2 cellular contexts compared by ENCODE assay signal in the genomic region with DNA sequence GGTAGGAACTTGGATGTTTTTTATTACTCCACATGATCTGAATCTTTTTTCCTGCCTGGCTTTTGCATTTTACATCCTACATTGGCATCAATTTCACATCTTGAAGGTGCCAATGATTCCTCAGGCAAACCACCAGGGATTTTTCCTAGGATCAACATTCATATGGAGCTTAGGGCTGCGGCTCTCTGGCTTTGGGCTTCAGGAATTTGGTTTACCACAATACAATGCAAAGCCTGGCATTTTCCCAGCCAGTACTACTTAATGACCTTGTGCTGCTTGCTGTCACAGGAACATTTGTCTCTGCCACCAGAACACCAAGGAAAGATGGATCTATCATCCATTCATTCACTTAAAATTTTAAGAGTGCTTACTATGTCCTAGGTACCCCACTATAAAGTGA.
TF ChIP-seq lines count a peak whose summit lies in the region.

No MANE protein-coding gene starts in this region.

TF ChIP-seq in HepG2, 621 proteins besides CTCF, POLR2A, EP300 and RAD21 (continued from another document):
- TF ChIP-seq, protein P1, sequence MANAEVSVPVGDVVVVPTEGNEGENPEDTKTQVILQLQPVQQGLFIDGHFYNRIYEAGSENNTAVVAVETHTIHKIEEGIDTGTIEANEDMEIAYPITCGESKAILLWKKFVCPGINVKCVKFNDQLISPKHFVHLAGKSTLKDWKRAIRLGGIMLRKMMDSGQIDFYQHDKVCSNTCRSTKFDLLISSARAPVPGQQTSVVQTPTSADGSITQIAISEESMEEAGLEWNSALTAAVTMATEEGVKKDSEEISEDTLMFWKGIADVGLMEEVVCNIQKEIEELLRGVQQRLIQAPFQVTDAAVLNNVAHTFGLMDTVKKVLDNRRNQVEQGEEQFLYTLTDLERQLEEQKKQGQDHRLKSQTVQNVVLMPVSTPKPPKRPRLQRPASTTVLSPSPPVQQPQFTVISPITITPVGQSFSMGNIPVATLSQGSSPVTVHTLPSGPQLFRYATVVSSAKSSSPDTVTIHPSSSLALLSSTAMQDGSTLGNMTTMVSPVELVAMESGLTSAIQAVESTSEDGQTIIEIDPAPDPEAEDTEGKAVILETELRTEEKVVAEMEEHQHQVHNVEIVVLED (CRISPR knock-in tag; IDR thresholded peaks at IDR 0.05; ENCODE audit: borderline replicate concordance), result no peak
- TF ChIP-seq RBAK (CRISPR knock-in tag; IDR thresholded peaks at IDR 0.05), result no peak
- no peak for TF ChIP-seq FOXA1 (IDR thresholded peaks at IDR 0.05)
- TF ChIP-seq FOXA1 (CRISPR knock-in tag; IDR thresholded peaks at IDR 0.05), result no peak
- no peak for TF ChIP-seq ZNF546 (CRISPR knock-in tag; conservative IDR thresholded peaks at IDR 0.05)
- no peak for TF ChIP-seq ZNF703 (CRISPR knock-in tag; IDR thresholded peaks at IDR 0.05; ENCODE audit: borderline replicate concordance)
- TF ChIP-seq, protein P2, sequence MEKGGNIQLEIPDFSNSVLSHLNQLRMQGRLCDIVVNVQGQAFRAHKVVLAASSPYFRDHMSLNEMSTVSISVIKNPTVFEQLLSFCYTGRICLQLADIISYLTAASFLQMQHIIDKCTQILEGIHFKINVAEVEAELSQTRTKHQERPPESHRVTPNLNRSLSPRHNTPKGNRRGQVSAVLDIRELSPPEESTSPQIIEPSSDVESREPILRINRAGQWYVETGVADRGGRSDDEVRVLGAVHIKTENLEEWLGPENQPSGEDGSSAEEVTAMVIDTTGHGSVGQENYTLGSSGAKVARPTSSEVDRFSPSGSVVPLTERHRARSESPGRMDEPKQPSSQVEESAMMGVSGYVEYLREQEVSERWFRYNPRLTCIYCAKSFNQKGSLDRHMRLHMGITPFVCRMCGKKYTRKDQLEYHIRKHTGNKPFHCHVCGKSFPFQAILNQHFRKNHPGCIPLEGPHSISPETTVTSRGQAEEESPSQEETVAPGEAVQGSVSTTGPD (CRISPR knock-in tag; IDR thresholded peaks at IDR 0.05), result no peak
- no peak for TF ChIP-seq SIN3A (IDR thresholded peaks at IDR 0.05; ENCODE audit: borderline replicate concordance, low read depth, low read length)
- TF ChIP-seq, protein P3, sequence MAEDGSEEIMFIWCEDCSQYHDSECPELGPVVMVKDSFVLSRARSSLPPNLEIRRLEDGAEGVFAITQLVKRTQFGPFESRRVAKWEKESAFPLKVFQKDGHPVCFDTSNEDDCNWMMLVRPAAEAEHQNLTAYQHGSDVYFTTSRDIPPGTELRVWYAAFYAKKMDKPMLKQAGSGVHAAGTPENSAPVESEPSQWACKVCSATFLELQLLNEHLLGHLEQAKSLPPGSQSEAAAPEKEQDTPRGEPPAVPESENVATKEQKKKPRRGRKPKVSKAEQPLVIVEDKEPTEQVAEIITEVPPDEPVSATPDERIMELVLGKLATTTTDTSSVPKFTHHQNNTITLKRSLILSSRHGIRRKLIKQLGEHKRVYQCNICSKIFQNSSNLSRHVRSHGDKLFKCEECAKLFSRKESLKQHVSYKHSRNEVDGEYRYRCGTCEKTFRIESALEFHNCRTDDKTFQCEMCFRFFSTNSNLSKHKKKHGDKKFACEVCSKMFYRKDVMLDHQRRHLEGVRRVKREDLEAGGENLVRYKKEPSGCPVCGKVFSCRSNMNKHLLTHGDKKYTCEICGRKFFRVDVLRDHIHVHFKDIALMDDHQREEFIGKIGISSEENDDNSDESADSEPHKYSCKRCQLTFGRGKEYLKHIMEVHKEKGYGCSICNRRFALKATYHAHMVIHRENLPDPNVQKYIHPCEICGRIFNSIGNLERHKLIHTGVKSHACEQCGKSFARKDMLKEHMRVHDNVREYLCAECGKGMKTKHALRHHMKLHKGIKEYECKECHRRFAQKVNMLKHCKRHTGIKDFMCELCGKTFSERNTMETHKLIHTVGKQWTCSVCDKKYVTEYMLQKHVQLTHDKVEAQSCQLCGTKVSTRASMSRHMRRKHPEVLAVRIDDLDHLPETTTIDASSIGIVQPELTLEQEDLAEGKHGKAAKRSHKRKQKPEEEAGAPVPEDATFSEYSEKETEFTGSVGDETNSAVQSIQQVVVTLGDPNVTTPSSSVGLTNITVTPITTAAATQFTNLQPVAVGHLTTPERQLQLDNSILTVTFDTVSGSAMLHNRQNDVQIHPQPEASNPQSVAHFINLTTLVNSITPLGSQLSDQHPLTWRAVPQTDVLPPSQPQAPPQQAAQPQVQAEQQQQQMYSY (CRISPR knock-in tag; IDR thresholded peaks at IDR 0.05), result no peak
- no peak for TF ChIP-seq ZNF672 (CRISPR knock-in tag; IDR thresholded peaks at IDR 0.05)

TF ChIP-seq in SK-N-SH treated with all-trans-retinoic acid at 6 μM for 48 hours, 23 proteins besides CTCF, POLR2A, EP300 and RAD21 (continued from another document):
- TF ChIP-seq, protein P4, sequence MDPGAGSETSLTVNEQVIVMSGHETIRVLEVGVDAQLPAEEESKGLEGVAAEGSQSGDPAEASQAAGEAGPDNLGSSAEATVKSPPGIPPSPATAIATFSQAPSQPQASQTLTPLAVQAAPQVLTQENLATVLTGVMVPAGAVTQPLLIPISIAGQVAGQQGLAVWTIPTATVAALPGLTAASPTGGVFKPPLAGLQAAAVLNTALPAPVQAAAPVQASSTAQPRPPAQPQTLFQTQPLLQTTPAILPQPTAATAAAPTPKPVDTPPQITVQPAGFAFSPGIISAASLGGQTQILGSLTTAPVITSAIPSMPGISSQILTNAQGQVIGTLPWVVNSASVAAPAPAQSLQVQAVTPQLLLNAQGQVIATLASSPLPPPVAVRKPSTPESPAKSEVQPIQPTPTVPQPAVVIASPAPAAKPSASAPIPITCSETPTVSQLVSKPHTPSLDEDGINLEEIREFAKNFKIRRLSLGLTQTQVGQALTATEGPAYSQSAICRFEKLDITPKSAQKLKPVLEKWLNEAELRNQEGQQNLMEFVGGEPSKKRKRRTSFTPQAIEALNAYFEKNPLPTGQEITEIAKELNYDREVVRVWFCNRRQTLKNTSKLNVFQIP (CRISPR knock-in tag; IDR thresholded peaks at IDR 0.05; ENCODE audit: borderline replicate concordance, low read depth), result no peak
- TF ChIP-seq GLIS3 (CRISPR knock-in tag; IDR thresholded peaks at IDR 0.05) (no peak), SNAI2 (CRISPR knock-in tag; IDR thresholded peaks at IDR 0.05) (no peak), ISL1 (CRISPR knock-in tag; IDR thresholded peaks at IDR 0.05) (no peak), ZNF8 (CRISPR knock-in tag; IDR thresholded peaks at IDR 0.05) (no peak), CSDC2 (CRISPR knock-in tag; IDR thresholded peaks at IDR 0.05) (no peak), BACH2 (CRISPR knock-in tag; IDR thresholded peaks at IDR 0.05; ENCODE audit: borderline replicate concordance) (no peak)
TF ChIP-seq in SK-N-SH treated with all-trans-retinoic acid at 6 μM for 48 hours: peak in this region for 0.
